8 cellular contexts compared by ENCODE assay signal in the genomic region with DNA sequence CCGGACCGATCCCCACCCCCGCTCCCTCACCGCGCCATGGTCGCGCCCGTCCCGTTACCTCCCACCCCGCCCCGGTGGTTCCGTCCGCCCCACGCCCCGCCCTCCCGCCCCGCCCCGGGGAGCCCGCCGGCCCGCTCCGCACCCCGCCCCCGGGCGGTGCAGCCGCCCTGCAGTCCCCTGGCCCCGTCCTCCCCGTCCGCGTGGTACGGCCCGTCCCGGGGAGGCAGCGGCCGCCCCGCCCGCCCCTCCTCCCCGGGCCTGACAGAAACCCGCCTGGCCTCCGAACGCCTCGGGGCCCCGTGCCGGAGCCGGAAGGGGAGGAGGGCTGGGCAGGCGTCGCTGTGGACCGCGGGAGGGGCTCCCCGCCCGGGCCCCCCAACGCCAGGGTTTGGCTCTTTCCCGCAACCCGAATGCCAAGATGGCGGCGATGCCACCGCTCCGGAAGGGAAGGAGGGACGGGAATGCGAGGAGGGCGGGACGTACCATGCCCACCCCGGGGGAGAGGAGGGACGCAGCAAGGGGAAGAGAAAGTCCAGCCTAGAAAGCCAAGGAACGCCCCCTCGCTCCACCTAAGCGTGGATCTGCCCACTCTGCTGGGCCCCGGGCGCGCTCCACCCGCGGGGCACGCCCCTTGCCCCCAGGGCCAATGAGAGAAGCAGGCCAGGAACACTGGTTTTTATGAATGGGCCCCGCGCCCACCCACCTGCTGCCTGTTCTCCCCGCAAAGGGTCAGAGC. TPM values are rescaled to one million over a fixed set of nuclear protein-coding genes. Genes with fewer than 3 reads are reported as not detected.
DNase-seq lines count a peak whose midpoint lies in the region; ATAC-seq and TF ChIP-seq lines count a peak whose summit lies in the region.

PIP4K2B (minus strand) TSS at position 56 of the 736 bp plus-strand sequence. CDS start 132 bp downstream, outside the sequence.

- H3K4me3 ChIP-seq in mucosa of rectum (ENCODE audit: low read length in 2 of 2), result peak within 1 kb of the TSS; percentile 78 to 96

- peak; percentile 98 for DNase-seq in DMS53 (lab: John Stamatoyannopoulos, UW)
- DNase-seq in KG1 (lab: John Stamatoyannopoulos, UW), result peak; percentile 88
- DNase-seq in activated T-cell treated with anti-CD3 and anti-CD28 coated beads, Interleukin-2, amount 50 U/mL, for 24 hours, result peak; percentile 91
- DNase-seq in erythroblast (lab: John Stamatoyannopoulos, UW), result peak; percentile 96 to 97
- DNase-seq in stimulated activated CD8-positive, alpha-beta memory T cell treated with anti-CD3 and anti-CD28 coated beads, Interleukin-4, amount 100 ng/mL, for 4 hours (ENCODE audit: low read depth in 2 of 2, low spot score in 1 of 2), result peak; percentile 44 to 74

- H3K27me3 Mint-ChIP-seq in activated T-cell treated with anti-CD3 and anti-CD28 coated beads, Interleukin-2, amount 50 U/mL, for 24 hours, result no peaks in the 10 kb centered on the region

- peaks cover 43% of the 10 kb centered on the region for H3K4me1 Mint-ChIP-seq in activated T-cell treated with anti-CD3 and anti-CD28 coated beads, Interleukin-2, amount 50 U/mL, for 24 hours (ENCODE audit: low read depth)

- no peaks in the 10 kb centered on the region for H3K9me3 Mint-ChIP-seq in activated T-cell treated with anti-CD3 and anti-CD28 coated beads, Interleukin-2, amount 50 U/mL, for 24 hours

- H3K9ac ChIP-seq in mucosa of rectum (ENCODE audit: low read depth in 1 of 2, low read length in 2 of 2), result peak within 1 kb of the TSS; percentile 77 to 95

- peak; percentile 55 for TF ChIP-seq POLR2A in erythroblast (IDR thresholded peaks at IDR 0.05; ENCODE audit: low read length)

- H3K4me1 ChIP-seq in mucosa of rectum (ENCODE audit: control insufficient read depth in 2 of 2, insufficient read depth in 2 of 2, low read length in 2 of 2), result peaks cover 21 to 33% of the 10 kb centered on the region in 2 donors

- peaks cover 76% of the 10 kb centered on the region for H3K36me3 Mint-ChIP-seq in activated T-cell treated with anti-CD3 and anti-CD28 coated beads, Interleukin-2, amount 50 U/mL, for 24 hours (ENCODE audit: low read depth)

- peak within 1 kb of the TSS; percentile 89 for H3K4me3 Mint-ChIP-seq in activated T-cell treated with anti-CD3 and anti-CD28 coated beads, Interleukin-2, amount 50 U/mL, for 24 hours

- peak within 1 kb of the TSS; percentile 95 for H3K27ac Mint-ChIP-seq in activated T-cell treated with anti-CD3 and anti-CD28 coated beads, Interleukin-2, amount 50 U/mL, for 24 hours

- peak; percentile 80 for ATAC-seq in GM21723 (IDR thresholded peaks at IDR 0.05; ENCODE audit: unreplicated experiment)

- peaks cover 28 to 32% of the 10 kb centered on the region in 2 donors for H3K36me3 ChIP-seq in mucosa of rectum (ENCODE audit: control insufficient read depth in 2 of 2, insufficient read depth in 2 of 2, low read length in 2 of 2)

- no peaks in the 10 kb centered on the region for H3K9me3 ChIP-seq in mucosa of rectum (ENCODE audit: control insufficient read depth in 2 of 2, low read length in 2 of 2)

- H3K27ac ChIP-seq in mucosa of rectum (ENCODE audit: low read depth in 2 of 2, low read length in 2 of 2), result peak within 1 kb of the TSS; percentile 97 to 98

- H3K27me3 ChIP-seq in mucosa of rectum (ENCODE audit: control insufficient read depth in 2 of 2, insufficient read depth in 2 of 2, low read length in 2 of 2), result no peaks in the 10 kb centered on the region

TF ChIP-seq in PFSK-1, 5 proteins besides CTCF, POLR2A, EP300 and RAD21:
- TF ChIP-seq POLR2AphosphoS5 (IDR thresholded peaks at IDR 0.05; ENCODE audit: low read depth, low read length), result peak; percentile 82
- no peak for TF ChIP-seq REST (IDR thresholded peaks at IDR 0.05; ENCODE audit: insufficient read depth in 1 of 2, low read depth in 2 of 2, low read length in 2 of 2)
- no peak for TF ChIP-seq SIN3A (IDR thresholded peaks at IDR 0.05; ENCODE audit: borderline replicate concordance, insufficient read depth, low read length)
- TF ChIP-seq FOXP2 (optimal IDR thresholded peaks at IDR 0.05; ENCODE audit: borderline replicate concordance, extremely low read depth, extremely low read length, insufficient read depth), result peak; percentile 94
- no peak for TF ChIP-seq TAF1 (IDR thresholded peaks at IDR 0.05; ENCODE audit: borderline replicate concordance, insufficient read depth, low read length)

RNA-seq across cellular contexts. Expression of gene PIP4K2B, which starts in this region (rescaled TPM):
- 75.8 TPM for polyA plus RNA-seq in PFSK-1 (2012; ENCODE audit: insufficient read length, low read depth)

Comparison
In these comparisons a context has a peak if more than half of its experiments do, and no peak if none do; other contexts are left out.
1. Peak in every context shown above with its lines: DNase-seq, ATAC-seq, H3K4me3 ChIP-seq and H3K27ac ChIP-seq.